In genomic region chr4:123583043-123583442, GRCh38 we compare ENCODE assay signal across 31 cellular contexts.
"Had no signal": no experiment of that assay in that cellular context is flagged by ENCODE, and none has a peak within 500 bp of the region (broad histone marks: within the 10 kb centered on the region; RNA-seq: fewer than 3 reads in every experiment).

No MANE protein-coding gene starts in this region.

- H3K4me3 Mint-ChIP-seq: activated B cell treated with CpG ODN at 0.5 μM for 24 hours; activated CD8-positive, alpha-beta T cell treated with anti-CD3 and anti-CD28 coated beads for 36 hours; activated naive CD4-positive, alpha-beta T cell treated with anti-CD3 and anti-CD28 coated beads for 36 hours; activated naive CD4-positive, alpha-beta T cell treated with anti-CD3 and anti-CD28 coated beads, Interleukin-2, amount 50 U/mL, for 24 hours; activated naive CD8-positive, alpha-beta T cell treated with anti-CD3 and anti-CD28 coated beads for 36 hours; activated naive CD8-positive, alpha-beta T cell treated with anti-CD3 and anti-CD28 coated beads, Interleukin-2, amount 50 U/mL, for 24 hours; activated T-cell treated with anti-CD3 and anti-CD28 coated beads, Interleukin-2, amount 50 U/mL, for 4 hours; activated T-helper 17 cell treated with anti-CD3 and anti-CD28 coated beads, Interleukin-2, amount 50 U/mL, for 72 hours; central memory CD8-positive, alpha-beta T cell; dendritic cell treated with granulocyte-macrophage colony-stimulating factor and Interleukin-4, amounts not matched to agents 40 ng/mL and 50 ng/mL, for 4 days; endodermal cell; T-helper 17 cell; T-helper 2 cell treated with Interferon-gamma antibody and Interleukin-4, amounts not matched to agents 5 μg/mL and 100 μg/mL, for 36 hours had no signal

- H3K27ac ChIP-seq: adrenal gland, body of pancreas, coronary artery, dorsolateral prefrontal cortex, esophagus muscularis mucosa, WERI-Rb-1 had no signal

- H3K4me1 ChIP-seq: adrenal gland had no signal

- H3K9me3 Mint-ChIP-seq: activated T-cell treated with anti-CD3 and anti-CD28 coated beads, Interleukin-2, amount 50 U/mL, for 4 hours had no signal

- H3K36me3 ChIP-seq: adrenal gland, esophagus muscularis mucosa, WERI-Rb-1 had no signal

- H3K4me3 ChIP-seq: adrenal gland, body of pancreas, coronary artery, dorsolateral prefrontal cortex, esophagus muscularis mucosa had no signal

- H3K4me1 Mint-ChIP-seq: activated naive CD4-positive, alpha-beta T cell treated with anti-CD3 and anti-CD28 coated beads, Interleukin-2, amount 50 U/mL, for 24 hours; activated naive CD8-positive, alpha-beta T cell treated with anti-CD3 and anti-CD28 coated beads, Interleukin-2, amount 50 U/mL, for 24 hours; activated T-helper 17 cell treated with anti-CD3 and anti-CD28 coated beads, Interleukin-2, amount 50 U/mL, for 72 hours; central memory CD8-positive, alpha-beta T cell; T-helper 17 cell had no signal

- DNase-seq: activated B cell treated with CpG ODN at 0.5 μM for 24 hours; activated CD4-positive, alpha-beta T cell treated with anti-CD3 and anti-CD28 coated beads for 48 hours; activated CD4-positive, alpha-beta T cell treated with anti-CD3 and anti-CD28 coated beads, Interleukin-2, amount 50 U/mL, for 1 hour; activated CD4-positive, alpha-beta T cell treated with anti-CD3 and anti-CD28 coated beads, Interleukin-2, amount 50 U/mL, for 48 hours; activated CD8-positive, alpha-beta memory T cell treated with anti-CD3 and anti-CD28 coated beads for 24 hours; activated CD8-positive, alpha-beta T cell treated with anti-CD3 and anti-CD28 coated beads for 36 hours; activated effector memory CD4-positive, alpha-beta T cell treated with anti-CD3 and anti-CD28 coated beads, Interleukin-2, amount 50 U/mL, for 16 hours; activated naive CD4-positive, alpha-beta T cell treated with anti-CD3 and anti-CD28 coated beads for 36 hours; activated naive CD8-positive, alpha-beta T cell treated with anti-CD3 and anti-CD28 coated beads for 36 hours; activated naive CD8-positive, alpha-beta T cell treated with anti-CD3 and anti-CD28 coated beads, Interleukin-2, amount 50 U/mL, for 24 hours; activated T-cell treated with anti-CD3 and anti-CD28 coated beads, Interleukin-2, amount 50 U/mL, for 4 hours; adrenal gland; amygdala; aorta; body of pancreas; dorsolateral prefrontal cortex; effector memory CD4-positive, alpha-beta T cell; endodermal cell; erythroblast; head of caudate nucleus; T-helper 1 cell; T-helper 17 cell; T1000; WERI-Rb-1 had no signal

- H3K36me3 Mint-ChIP-seq: activated naive CD4-positive, alpha-beta T cell treated with anti-CD3 and anti-CD28 coated beads, Interleukin-2, amount 50 U/mL, for 24 hours had no signal

- H3K27ac Mint-ChIP-seq: activated B cell treated with CpG ODN at 0.5 μM for 24 hours; activated CD8-positive, alpha-beta T cell treated with anti-CD3 and anti-CD28 coated beads for 36 hours; activated naive CD4-positive, alpha-beta T cell treated with anti-CD3 and anti-CD28 coated beads for 36 hours; activated naive CD4-positive, alpha-beta T cell treated with anti-CD3 and anti-CD28 coated beads, Interleukin-2, amount 50 U/mL, for 24 hours; activated naive CD8-positive, alpha-beta T cell treated with anti-CD3 and anti-CD28 coated beads for 36 hours; activated naive CD8-positive, alpha-beta T cell treated with anti-CD3 and anti-CD28 coated beads, Interleukin-2, amount 50 U/mL, for 24 hours; activated T-helper 17 cell treated with anti-CD3 and anti-CD28 coated beads, Interleukin-2, amount 50 U/mL, for 72 hours; dendritic cell treated with granulocyte-macrophage colony-stimulating factor and Interleukin-4, amounts not matched to agents 40 ng/mL and 50 ng/mL, for 4 days; endodermal cell; T-helper 17 cell; T-helper 2 cell treated with Interferon-gamma antibody and Interleukin-4, amounts not matched to agents 5 μg/mL and 100 μg/mL, for 36 hours had no signal

- H3K27me3 ChIP-seq: adrenal gland, body of pancreas, dorsolateral prefrontal cortex, esophagus muscularis mucosa had no signal

- H3K27me3 Mint-ChIP-seq: activated B cell treated with CpG ODN at 0.5 μM for 24 hours; activated CD8-positive, alpha-beta T cell treated with anti-CD3 and anti-CD28 coated beads for 36 hours; activated naive CD4-positive, alpha-beta T cell treated with anti-CD3 and anti-CD28 coated beads, Interleukin-2, amount 50 U/mL, for 24 hours; activated naive CD8-positive, alpha-beta T cell treated with anti-CD3 and anti-CD28 coated beads for 36 hours; activated naive CD8-positive, alpha-beta T cell treated with anti-CD3 and anti-CD28 coated beads, Interleukin-2, amount 50 U/mL, for 24 hours; dendritic cell treated with granulocyte-macrophage colony-stimulating factor and Interleukin-4, amounts not matched to agents 40 ng/mL and 50 ng/mL, for 4 days had no signal
